1 cellular context compared by ENCODE assay signal in genomic region chr14:92520701-92521415, GRCh38.
TF ChIP-seq lines count a peak whose summit lies in the region.

No MANE protein-coding gene starts in this region.

TF ChIP-seq in GM12878, 131 proteins besides CTCF, POLR2A, EP300 and RAD21:
- TF ChIP-seq SUZ12 (IDR thresholded peaks at IDR 0.05; ENCODE audit: unreplicated experiment) (no peak), CHD1 (IDR thresholded peaks at IDR 0.05; ENCODE audit: low read depth, low read length) (no peak), TCF3 (IDR thresholded peaks at IDR 0.05; ENCODE audit: borderline replicate concordance, insufficient read depth, low read depth, low read length) (no peak), HDGF (IDR thresholded peaks at IDR 0.05) (peak; percentile 30; the same call in 1 of the 2 replicates), NBN (IDR thresholded peaks at IDR 0.05) (no peak)
